Comparison of ENCODE assay signal across 8 cellular contexts in the genomic region with DNA sequence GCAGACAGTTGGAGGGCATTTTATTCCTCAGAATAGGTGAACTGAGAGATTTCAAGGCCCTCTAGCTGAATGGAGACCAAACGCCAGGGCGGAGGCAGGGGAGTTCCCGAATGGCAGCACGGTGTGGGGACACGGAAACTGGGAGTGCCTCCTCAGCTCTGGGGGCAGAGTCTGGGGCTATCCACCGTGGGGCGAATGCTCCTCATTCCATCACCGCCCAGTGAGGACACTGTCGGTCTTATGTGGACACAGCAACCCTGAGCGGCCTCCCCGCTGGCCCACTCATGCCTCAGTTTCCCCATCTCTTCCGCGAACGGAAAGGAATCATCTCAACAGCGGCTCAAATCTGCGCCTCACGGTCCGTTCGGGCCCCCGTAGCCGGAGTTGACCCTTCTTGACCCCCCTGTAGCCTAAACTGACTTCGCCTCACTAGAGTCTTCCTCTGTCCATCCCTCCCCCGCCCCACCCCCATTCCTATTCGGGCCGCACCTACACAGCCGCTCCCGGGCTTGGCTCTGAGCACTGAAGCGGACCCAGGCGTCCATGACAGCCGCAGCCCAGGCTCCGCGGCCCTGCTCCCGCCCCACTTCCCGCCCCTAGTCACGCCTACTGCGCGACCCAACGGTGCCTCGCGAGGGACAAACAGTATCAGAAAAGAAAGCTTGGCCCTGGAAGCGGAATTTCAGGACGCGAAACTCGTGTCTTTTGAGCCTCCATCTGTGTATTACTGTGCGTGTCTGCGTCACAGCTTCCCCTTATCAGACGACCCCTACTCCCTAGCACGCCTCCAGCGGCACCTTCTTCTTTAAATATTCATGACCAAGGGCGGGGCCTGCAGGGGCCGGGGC. TPM values are rescaled to one million over a fixed set of nuclear protein-coding genes. Genes with fewer than 3 reads are reported as not detected.
DNase-seq lines count a peak whose midpoint lies in the region; ATAC-seq and TF ChIP-seq lines count a peak whose summit lies in the region.

A gene with protein sequence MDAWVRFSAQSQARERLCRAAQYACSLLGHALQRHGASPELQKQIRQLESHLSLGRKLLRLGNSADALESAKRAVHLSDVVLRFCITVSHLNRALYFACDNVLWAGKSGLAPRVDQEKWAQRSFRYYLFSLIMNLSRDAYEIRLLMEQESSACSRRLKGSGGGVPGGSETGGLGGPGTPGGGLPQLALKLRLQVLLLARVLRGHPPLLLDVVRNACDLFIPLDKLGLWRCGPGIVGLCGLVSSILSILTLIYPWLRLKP (minus strand): TSS at position 574 of the 848 bp plus-strand sequence. CDS start 29 bp downstream, at position 545.

- 0 to 1% methylated on average over 35 to 51 of the region's 51 CpGs for WGBS in testis, 2 donors

- H3K4me2 ChIP-seq in osteoblast (ENCODE audit: insufficient read depth, low read length): peak within 1 kb of the TSS; percentile 99

- peak within 1 kb of the TSS; percentile 85 for H3K4me3 ChIP-seq in GM06990 (replicated peaks; ENCODE audit: low read depth, low read length)
- H3K4me3 ChIP-seq in osteoblast (ENCODE audit: insufficient read depth, low read length): peak within 1 kb of the TSS; percentile 85
- peak within 1 kb of the TSS; percentile 88 to 92 for H3K4me3 ChIP-seq in testis

- peak; percentile 92 for DNase-seq in GM06990 (ENCODE audit: extremely low read depth, insufficient read length)
- DNase-seq in NCI-H1092 treated with DMSO at 0.1 percent for 48 hours (lab: John Stamatoyannopoulos, UW): peak; percentile 86
- DNase-seq in activated naive CD4-positive, alpha-beta T cell treated with anti-CD3 and anti-CD28 coated beads, Interleukin-2, amount 50 U/mL, for 16 hours: peak; percentile 94
- DNase-seq in glomerular endothelial cell (ENCODE audit: extremely low read depth, low read depth, low spot score): peak; percentile 83
- DNase-seq in osteoblast (ENCODE audit: insufficient read length, low spot score, missing footprints): peak; percentile 93
- peak; percentile 94 for DNase-seq in testis

- H3K27me3 ChIP-seq in GM06990 (replicated peaks; ENCODE audit: control insufficient read depth, insufficient read depth, low read length) (no peaks in the 10 kb centered on the region), osteoblast (ENCODE audit: insufficient read depth, low read length) (no peaks in the 10 kb centered on the region), testis (no peaks in the 10 kb centered on the region)

- H3K36me3 ChIP-seq in GM06990 (ENCODE audit: control insufficient read depth, insufficient read depth, low read length) (peaks cover 2% of the 10 kb centered on the region), osteoblast (ENCODE audit: insufficient read depth, low read length) (peaks cover 16% of the 10 kb centered on the region), testis (ENCODE audit: low read depth, missing control alignments) (no peaks in the 10 kb centered on the region)

- H3K79me2 ChIP-seq in osteoblast (ENCODE audit: insufficient read depth, low read length): peaks cover 22% of the 10 kb centered on the region

- peak within 1 kb of the TSS; percentile 96 for H2AFZ ChIP-seq in osteoblast (ENCODE audit: low read length)

- H3K4me1 ChIP-seq in osteoblast (ENCODE audit: insufficient read depth, low read length): peaks cover 22% of the 10 kb centered on the region
- H3K4me1 ChIP-seq in testis: peaks cover 23% of the 10 kb centered on the region

- TF ChIP-seq POLR2A in testis (IDR thresholded peaks at IDR 0.05): no peak

- H4K20me1 ChIP-seq in osteoblast (ENCODE audit: insufficient read depth, low read length): no peaks in the 10 kb centered on the region

- H3K27ac ChIP-seq in osteoblast (ENCODE audit: low read depth, low read length) (peak within 1 kb of the TSS; percentile 94), testis (peak within 1 kb of the TSS; percentile 80 to 88)

- ATAC-seq in HG02623 (IDR thresholded peaks at IDR 0.05; ENCODE audit: unreplicated experiment) (peak; percentile 91), SK-N-SH treated with all-trans-retinoic acid at 6 μM for 48 hours (peak; percentile 91)

- H3K9me3 ChIP-seq in osteoblast (ENCODE audit: low read depth, low read length) (no peaks in the 10 kb centered on the region), testis (no peaks in the 10 kb centered on the region)

- intact Hi-C loops in testis (cut with DNase I; ENCODE audit: low total_unique reads): no loop called here

- no peak for TF ChIP-seq CTCF in GM06990 (IDR thresholded peaks at IDR 0.05; ENCODE audit: insufficient read depth, low read length, poor library complexity, severe bottlenecking)
- TF ChIP-seq CTCF in osteoblast (IDR thresholded peaks at IDR 0.05; ENCODE audit: extremely low read depth, low read depth, low read length): no peak
- TF ChIP-seq CTCF in testis (IDR thresholded peaks at IDR 0.05): peak in 1 of 3 experiments; percentile 7

TF ChIP-seq in SK-N-SH treated with all-trans-retinoic acid at 6 μM for 48 hours, 23 proteins besides CTCF, POLR2A, EP300 and RAD21:
- TF ChIP-seq BACH2 (CRISPR knock-in tag; IDR thresholded peaks at IDR 0.05; ENCODE audit: borderline replicate concordance) (no peak), RARB (CRISPR knock-in tag; IDR thresholded peaks at IDR 0.05) (no peak), CSDC2 (CRISPR knock-in tag; IDR thresholded peaks at IDR 0.05) (no peak), GLIS3 (CRISPR knock-in tag; IDR thresholded peaks at IDR 0.05) (no peak), ZFP3 (CRISPR knock-in tag; IDR thresholded peaks at IDR 0.05) (no peak), TOX (CRISPR knock-in tag; IDR thresholded peaks at IDR 0.05; ENCODE audit: borderline replicate concordance) (no peak), TCF4 (CRISPR knock-in tag; IDR thresholded peaks at IDR 0.05; ENCODE audit: borderline replicate concordance) (no peak), ZFP30 (CRISPR knock-in tag; IDR thresholded peaks at IDR 0.05) (no peak), ARNTL (CRISPR knock-in tag; IDR thresholded peaks at IDR 0.05; ENCODE audit: borderline replicate concordance, low read depth) (no peak), ZNF8 (CRISPR knock-in tag; IDR thresholded peaks at IDR 0.05) (no peak), OSR1 (CRISPR knock-in tag; IDR thresholded peaks at IDR 0.05) (no peak), ZNF565 (CRISPR knock-in tag; conservative IDR thresholded peaks at IDR 0.05; ENCODE audit: low read depth) (no peak)
- TF ChIP-seq, protein P1, sequence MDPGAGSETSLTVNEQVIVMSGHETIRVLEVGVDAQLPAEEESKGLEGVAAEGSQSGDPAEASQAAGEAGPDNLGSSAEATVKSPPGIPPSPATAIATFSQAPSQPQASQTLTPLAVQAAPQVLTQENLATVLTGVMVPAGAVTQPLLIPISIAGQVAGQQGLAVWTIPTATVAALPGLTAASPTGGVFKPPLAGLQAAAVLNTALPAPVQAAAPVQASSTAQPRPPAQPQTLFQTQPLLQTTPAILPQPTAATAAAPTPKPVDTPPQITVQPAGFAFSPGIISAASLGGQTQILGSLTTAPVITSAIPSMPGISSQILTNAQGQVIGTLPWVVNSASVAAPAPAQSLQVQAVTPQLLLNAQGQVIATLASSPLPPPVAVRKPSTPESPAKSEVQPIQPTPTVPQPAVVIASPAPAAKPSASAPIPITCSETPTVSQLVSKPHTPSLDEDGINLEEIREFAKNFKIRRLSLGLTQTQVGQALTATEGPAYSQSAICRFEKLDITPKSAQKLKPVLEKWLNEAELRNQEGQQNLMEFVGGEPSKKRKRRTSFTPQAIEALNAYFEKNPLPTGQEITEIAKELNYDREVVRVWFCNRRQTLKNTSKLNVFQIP (CRISPR knock-in tag; IDR thresholded peaks at IDR 0.05; ENCODE audit: borderline replicate concordance, low read depth): no peak
- TF ChIP-seq, protein P2, sequence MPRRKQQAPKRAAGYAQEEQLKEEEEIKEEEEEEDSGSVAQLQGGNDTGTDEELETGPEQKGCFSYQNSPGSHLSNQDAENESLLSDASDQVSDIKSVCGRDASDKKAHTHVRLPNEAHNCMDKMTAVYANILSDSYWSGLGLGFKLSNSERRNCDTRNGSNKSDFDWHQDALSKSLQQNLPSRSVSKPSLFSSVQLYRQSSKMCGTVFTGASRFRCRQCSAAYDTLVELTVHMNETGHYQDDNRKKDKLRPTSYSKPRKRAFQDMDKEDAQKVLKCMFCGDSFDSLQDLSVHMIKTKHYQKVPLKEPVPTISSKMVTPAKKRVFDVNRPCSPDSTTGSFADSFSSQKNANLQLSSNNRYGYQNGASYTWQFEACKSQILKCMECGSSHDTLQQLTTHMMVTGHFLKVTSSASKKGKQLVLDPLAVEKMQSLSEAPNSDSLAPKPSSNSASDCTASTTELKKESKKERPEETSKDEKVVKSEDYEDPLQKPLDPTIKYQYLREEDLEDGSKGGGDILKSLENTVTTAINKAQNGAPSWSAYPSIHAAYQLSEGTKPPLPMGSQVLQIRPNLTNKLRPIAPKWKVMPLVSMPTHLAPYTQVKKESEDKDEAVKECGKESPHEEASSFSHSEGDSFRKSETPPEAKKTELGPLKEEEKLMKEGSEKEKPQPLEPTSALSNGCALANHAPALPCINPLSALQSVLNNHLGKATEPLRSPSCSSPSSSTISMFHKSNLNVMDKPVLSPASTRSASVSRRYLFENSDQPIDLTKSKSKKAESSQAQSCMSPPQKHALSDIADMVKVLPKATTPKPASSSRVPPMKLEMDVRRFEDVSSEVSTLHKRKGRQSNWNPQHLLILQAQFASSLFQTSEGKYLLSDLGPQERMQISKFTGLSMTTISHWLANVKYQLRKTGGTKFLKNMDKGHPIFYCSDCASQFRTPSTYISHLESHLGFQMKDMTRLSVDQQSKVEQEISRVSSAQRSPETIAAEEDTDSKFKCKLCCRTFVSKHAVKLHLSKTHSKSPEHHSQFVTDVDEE (CRISPR knock-in tag; IDR thresholded peaks at IDR 0.05): no peak
- TF ChIP-seq, protein P3, sequence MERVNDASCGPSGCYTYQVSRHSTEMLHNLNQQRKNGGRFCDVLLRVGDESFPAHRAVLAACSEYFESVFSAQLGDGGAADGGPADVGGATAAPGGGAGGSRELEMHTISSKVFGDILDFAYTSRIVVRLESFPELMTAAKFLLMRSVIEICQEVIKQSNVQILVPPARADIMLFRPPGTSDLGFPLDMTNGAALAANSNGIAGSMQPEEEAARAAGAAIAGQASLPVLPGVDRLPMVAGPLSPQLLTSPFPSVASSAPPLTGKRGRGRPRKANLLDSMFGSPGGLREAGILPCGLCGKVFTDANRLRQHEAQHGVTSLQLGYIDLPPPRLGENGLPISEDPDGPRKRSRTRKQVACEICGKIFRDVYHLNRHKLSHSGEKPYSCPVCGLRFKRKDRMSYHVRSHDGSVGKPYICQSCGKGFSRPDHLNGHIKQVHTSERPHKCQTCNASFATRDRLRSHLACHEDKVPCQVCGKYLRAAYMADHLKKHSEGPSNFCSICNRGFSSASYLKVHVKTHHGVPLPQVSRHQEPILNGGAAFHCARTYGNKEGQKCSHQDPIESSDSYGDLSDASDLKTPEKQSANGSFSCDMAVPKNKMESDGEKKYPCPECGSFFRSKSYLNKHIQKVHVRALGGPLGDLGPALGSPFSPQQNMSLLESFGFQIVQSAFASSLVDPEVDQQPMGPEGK (CRISPR knock-in tag; IDR thresholded peaks at IDR 0.05; ENCODE audit: borderline replicate concordance): no peak

RNA-seq across cellular contexts. Expression of the gene that starts here (rescaled TPM):
- total RNA-seq in glomerular endothelial cell (30.0 and 32.7 TPM in 2 replicates), osteoblast (18.9 and 20.3 TPM in 2 replicates), testis (10 to 100 TPM; 42.1 to 42.7 TPM)
- 54.8 TPM for polyA plus RNA-seq in testis (ENCODE audit: insufficient read depth, low read depth, low replicate concordance)

Comparison
In these comparisons a context has a peak if more than half of its experiments do, and no peak if none do; other contexts are left out.
1. Peak in every context shown above with its lines: DNase-seq, ATAC-seq, H3K4me3 ChIP-seq and H3K27ac ChIP-seq.